8 cellular contexts compared by ENCODE assay signal in genomic region chr10:35336084-35336831, GRCh38. TPM values are rescaled to one million over a fixed set of nuclear protein-coding genes. Genes with fewer than 3 reads are reported as not detected.
DNase-seq lines count a peak whose midpoint lies in the region; ATAC-seq and TF ChIP-seq lines count a peak whose summit lies in the region.

CCNY (plus strand) TSS chr10:35336509; CDS start chr10:35337054, 545 bp downstream.

- peak within 1 kb of the TSS; percentile 89 to 92 for H3K4me3 ChIP-seq in cardiac fibroblast (replicated peaks in 1 of 2; ENCODE audit: low read depth in 2 of 2, low read length in 2 of 2)

- H3K27ac Mint-ChIP-seq in activated B cell treated with CpG ODN at 0.5 μM for 24 hours: peak within 1 kb of the TSS; percentile 74

- intact Hi-C loops in activated B cell treated with CpG ODN at 0.5 μM for 24 hours (cut with micrococcal nuclease): loop anchor here (1.0 to 10.0 kb wide), 10 partner anchors 36 to 306 kb away; partner anchors contain the start of genes CREM, CUL2 and FZD8

- ATAC-seq in GM18498 (IDR thresholded peaks at IDR 0.05; ENCODE audit: unreplicated experiment) (peak; percentile 81), HG02571 (IDR thresholded peaks at IDR 0.05; ENCODE audit: unreplicated experiment) (peak; percentile 56), activated B cell treated with CpG ODN at 0.5 μM for 24 hours (ENCODE audit: low read depth) (peak; percentile 86)

- no peaks in the 10 kb centered on the region for H3K9me3 Mint-ChIP-seq in activated B cell treated with CpG ODN at 0.5 μM for 24 hours

- POLR2A ChIA-PET in activated B cell treated with CpG ODN at 0.5 μM for 24 hours (lab: Charles Lee): interaction anchor here (1.4 kb wide), 2 partner anchors 43 to 208 kb away, joined by 3 to 4 read pairs; no protein-coding TSS in a partner anchor

- H3K36me3 Mint-ChIP-seq in activated B cell treated with CpG ODN at 0.5 μM for 24 hours (ENCODE audit: low read depth): peaks cover 17% of the 10 kb centered on the region

- CTCF ChIA-PET in activated B cell treated with CpG ODN at 0.5 μM for 24 hours (lab: Charles Lee): no interaction called here

- peaks cover 63% of the 10 kb centered on the region for H3K4me1 Mint-ChIP-seq in activated B cell treated with CpG ODN at 0.5 μM for 24 hours

- H3K27me3 Mint-ChIP-seq in activated B cell treated with CpG ODN at 0.5 μM for 24 hours: no peaks in the 10 kb centered on the region

- TF ChIP-seq CTCF in activated B cell treated with CpG ODN at 0.5 μM for 24 hours (IDR thresholded peaks at IDR 0.05) (no peak), cardiac fibroblast (IDR thresholded peaks at IDR 0.05; ENCODE audit: low read depth, low read length) (no peak)

- DNase-seq in NCI-H1092 (lab: John Stamatoyannopoulos, UW) (peak; percentile 23), activated B cell treated with CpG ODN at 0.5 μM for 24 hours (peak; percentile 79), cardiac fibroblast (ENCODE audit: low read depth in 2 of 2) (peak; percentile 67 to 80), islet precursor cell (peak; percentile 89), GF-D8 (lab: John Stamatoyannopoulos, UW) (no peak)
- DNase-seq in stimulated activated CD4-positive, alpha-beta T cell treated with anti-CD3 and anti-CD28 coated beads, Interleukin-12 subunit alpha, Interleukin-12 subunit beta, amount 100 ng/mL, for 4 hours: peak; percentile 85

- H3K4me3 Mint-ChIP-seq in activated B cell treated with CpG ODN at 0.5 μM for 24 hours: peak within 1 kb of the TSS; percentile 88

RNA-seq across cellular contexts. Expression of gene CCNY, which starts in this region (rescaled TPM):
- total RNA-seq in activated B cell treated with CpG ODN at 0.5 μM for 24 hours: 68.5 and 69.2 TPM in 2 replicates
